ENCODE assay signal across 12 cellular contexts in the genomic region with DNA sequence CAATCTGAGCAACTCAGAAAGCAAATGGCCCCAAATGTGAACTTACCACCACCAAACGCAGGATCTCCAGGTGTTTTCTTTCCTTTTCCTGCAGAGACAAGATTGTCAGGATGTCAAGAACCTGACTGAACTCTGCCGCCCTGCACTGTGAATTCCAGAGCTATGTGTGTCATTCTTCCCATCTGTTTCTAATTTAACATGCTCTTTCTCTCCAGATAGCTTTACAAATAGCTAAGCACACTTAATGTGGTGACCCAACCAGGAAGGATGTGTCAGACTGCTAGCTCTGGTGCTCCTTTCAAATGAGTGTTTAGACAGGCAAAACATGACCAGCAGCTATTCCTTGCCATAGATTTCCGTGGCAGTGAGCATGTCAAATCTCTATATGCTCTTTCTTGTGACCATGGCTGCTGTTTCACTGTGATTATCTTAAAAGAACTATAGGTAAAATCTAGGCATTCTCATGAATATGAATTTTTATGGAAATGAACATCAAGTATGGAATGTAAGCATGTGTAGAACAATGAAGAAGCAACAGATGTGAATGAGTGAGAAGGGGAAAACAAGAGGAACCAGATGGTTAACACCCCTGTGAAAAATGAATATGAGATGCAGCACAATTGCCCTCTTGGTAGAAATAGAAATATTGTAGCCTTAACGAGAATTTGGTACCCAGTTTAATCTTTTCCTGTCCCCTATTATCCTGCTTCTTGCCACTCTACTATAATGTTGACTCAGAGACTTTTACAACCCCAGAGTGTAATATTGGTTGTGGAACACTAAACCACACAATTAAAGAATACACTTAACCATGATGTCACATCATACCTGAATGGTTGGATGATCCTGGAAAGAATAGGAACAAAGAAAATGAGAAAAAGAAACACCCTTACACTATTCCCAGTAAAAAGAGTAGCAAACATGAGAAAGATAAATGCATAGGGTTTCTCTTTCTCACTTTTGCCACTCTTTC.
A peak's percentile ranks its signal among the peaks of the same experiment; 100 is the strongest.
DNase-seq lines count a peak whose midpoint lies in the region; ATAC-seq and TF ChIP-seq lines count a peak whose summit lies in the region.
"Had no signal": no experiment of that assay in that cellular context is flagged by ENCODE, and none has a peak within 500 bp of the region (broad histone marks: within the 10 kb centered on the region; RNA-seq: fewer than 3 reads in every experiment).

No MANE protein-coding gene starts in this region.

- H3K9me2 ChIP-seq in GM23338 (ENCODE audit: insufficient read depth) = no peaks in the 10 kb centered on the region

- peaks cover 4% of the 10 kb centered on the region; the same call in 2 of the 3 replicates for H3K4me1 Mint-ChIP-seq in GM23338
- no peaks in the 10 kb centered on the region for H3K4me1 Mint-ChIP-seq in natural killer cell

- H3K27ac ChIP-seq in GM23338 (ENCODE audit: low read depth) (no peak overlapping the region), SK-N-MC (no peak overlapping the region; the same call in 1 of the 2 replicates), sigmoid colon (no peak overlapping the region), transverse colon (no peak overlapping the region)

- H3K27me3 Mint-ChIP-seq in GM23338 (ENCODE audit: insufficient read depth, low read depth, poor library complexity) (peaks cover 2% of the 10 kb centered on the region), natural killer cell (ENCODE audit: low read depth in 2 of 2) (no peaks in the 10 kb centered on the region)

- H3K9me3 Mint-ChIP-seq in GM23338 (no peaks in the 10 kb centered on the region), natural killer cell (peaks cover 7 to 8% of the 10 kb centered on the region in 2 donors)
- H3K9me3 Mint-ChIP-seq: activated T-cell treated with anti-CD3 and anti-CD28 coated beads, Interleukin-2, amount 50 U/mL, for 24 hours had no signal

- no peak for TF ChIP-seq POLR2A in sigmoid colon (IDR thresholded peaks at IDR 0.05)
- no peak for TF ChIP-seq POLR2A in transverse colon (IDR thresholded peaks at IDR 0.05)

- H4K20me1 ChIP-seq in GM23338 (replicated peaks; ENCODE audit: insufficient read depth) = no peaks in the 10 kb centered on the region

- in situ Hi-C loops in transverse colon (cut with MboI; ENCODE audit: low pct_ligation_motif_present in 1 of 4, low pct_unique_long_range_greater_than_20kb in 1 of 4, low sequenced_read_pairs in 3 of 4) = no loop called here

- H3K9me3 ChIP-seq in SK-N-MC (ENCODE audit: low read depth, low read length) = no peaks in the 10 kb centered on the region
- H3K9me3 ChIP-seq in sigmoid colon = no peaks in the 10 kb centered on the region
- no peaks in the 10 kb centered on the region for H3K9me3 ChIP-seq in transverse colon

- DNase-seq in GM23338 (ENCODE audit: low spot score) (peak; percentile 17), SK-N-MC (ENCODE audit: low read depth, low spot score) (peak; percentile 26), fibroblast of peridontal ligament (ENCODE audit: extremely low read depth) (peak; percentile 96), renal cortical epithelial cell (ENCODE audit: low read depth) (peak; percentile 90), sigmoid colon (no peak), NCI-H2227 (lab: John Stamatoyannopoulos, UW; ENCODE audit: unreplicated experiment) (no peak), transverse colon (no peak), natural killer cell (no peak)
- DNase-seq: activated T-cell treated with anti-CD3 and anti-CD28 coated beads, Interleukin-2, amount 50 U/mL, for 24 hours; cortex of kidney; KG1; NCI-H774 had no signal

- H3K27me3 ChIP-seq in GM23338 (ENCODE audit: insufficient read depth) (no peaks in the 10 kb centered on the region), sigmoid colon (no peaks in the 10 kb centered on the region), transverse colon (no peaks in the 10 kb centered on the region)

- no peaks in the 10 kb centered on the region for H3F3A ChIP-seq in GM23338 (replicated peaks; ENCODE audit: low read depth)

- no peaks in the 10 kb centered on the region for H3K36me3 Mint-ChIP-seq in GM23338 (ENCODE audit: low read depth)
- H3K36me3 Mint-ChIP-seq in natural killer cell = no peaks in the 10 kb centered on the region

- H3K4me3 Mint-ChIP-seq in GM23338 (no peak overlapping the region), natural killer cell (no peak overlapping the region)
- H3K4me3 Mint-ChIP-seq: activated T-cell treated with anti-CD3 and anti-CD28 coated beads, Interleukin-2, amount 50 U/mL, for 24 hours had no signal

- H3K4me3 ChIP-seq in GM23338 (no peak overlapping the region), SK-N-MC (peak overlapping the region; percentile 7), sigmoid colon (no peak overlapping the region), transverse colon (no peak overlapping the region)

- H3K36me3 ChIP-seq in GM23338 (ENCODE audit: insufficient read depth) (no peaks in the 10 kb centered on the region), SK-N-MC (ENCODE audit: insufficient read depth, low read length) (no peaks in the 10 kb centered on the region), sigmoid colon (no peaks in the 10 kb centered on the region), transverse colon (no peaks in the 10 kb centered on the region)

- ATAC-seq in GM23338 (no peak), natural killer cell (no peak)

- H2AFZ ChIP-seq in GM23338 = peak overlapping the region; percentile 74; the same call in 1 of the 2 replicates

- WGBS in sigmoid colon, 2 donors = 34 to 41% methylated on average over 4 of the region's 4 CpGs
- 33 to 37% methylated on average over 3 to 4 of the region's 4 CpGs for WGBS in transverse colon (ENCODE audit: low coverage in 1 of 2), 2 donors

- no peaks in the 10 kb centered on the region for H3K79me2 ChIP-seq in GM23338 (replicated peaks; ENCODE audit: insufficient read depth)

- TF ChIP-seq CTCF in GM23338 (conservative IDR thresholded peaks at IDR 0.05; ENCODE audit: low read depth in 2 of 2) (no peak), sigmoid colon (IDR thresholded peaks at IDR 0.05) (no peak), transverse colon (IDR thresholded peaks at IDR 0.05) (no peak), natural killer cell (IDR thresholded peaks at IDR 0.05) (no peak)

- TF ChIP-seq EP300 in sigmoid colon (IDR thresholded peaks at IDR 0.05) = no peak
- TF ChIP-seq EP300 in transverse colon (IDR thresholded peaks at IDR 0.05; ENCODE audit: low read depth) = no peak

- H3K27ac Mint-ChIP-seq in GM23338 = no peak overlapping the region
- no peak overlapping the region for H3K27ac Mint-ChIP-seq in natural killer cell
- H3K27ac Mint-ChIP-seq: activated T-cell treated with anti-CD3 and anti-CD28 coated beads, Interleukin-2, amount 50 U/mL, for 24 hours had no signal

- intact Hi-C loops in sigmoid colon (cut with DNase I) (no loop called here), transverse colon (cut with DNase I; ENCODE audit: low total_unique reads) (no loop called here), natural killer cell (cut with micrococcal nuclease) (no loop called here)

- H3K9ac ChIP-seq in SK-N-MC (ENCODE audit: insufficient read length) = no peak overlapping the region

- H3K4me1 ChIP-seq in GM23338 (ENCODE audit: insufficient read depth) (no peaks in the 10 kb centered on the region), sigmoid colon (no peaks in the 10 kb centered on the region), transverse colon (no peaks in the 10 kb centered on the region)

- no peak overlapping the region for H3K4me2 ChIP-seq in GM23338

TF ChIP-seq in GM23338, 12 proteins besides CTCF, POLR2A, EP300 and RAD21 (continues in another document):
- TF ChIP-seq CREB1 (CRISPR knock-in tag; IDR thresholded peaks at IDR 0.05; ENCODE audit: low read depth) (no peak), POLR2AphosphoS5 (IDR thresholded peaks at IDR 0.05; ENCODE audit: low read depth) (no peak), ZNF114 (CRISPR knock-in tag; IDR thresholded peaks at IDR 0.05) (no peak), ZNF331 (CRISPR knock-in tag; IDR thresholded peaks at IDR 0.05; ENCODE audit: low read depth) (no peak), JUNB (IDR thresholded peaks at IDR 0.05; ENCODE audit: unreplicated experiment) (no peak)
- TF ChIP-seq, protein P1, sequence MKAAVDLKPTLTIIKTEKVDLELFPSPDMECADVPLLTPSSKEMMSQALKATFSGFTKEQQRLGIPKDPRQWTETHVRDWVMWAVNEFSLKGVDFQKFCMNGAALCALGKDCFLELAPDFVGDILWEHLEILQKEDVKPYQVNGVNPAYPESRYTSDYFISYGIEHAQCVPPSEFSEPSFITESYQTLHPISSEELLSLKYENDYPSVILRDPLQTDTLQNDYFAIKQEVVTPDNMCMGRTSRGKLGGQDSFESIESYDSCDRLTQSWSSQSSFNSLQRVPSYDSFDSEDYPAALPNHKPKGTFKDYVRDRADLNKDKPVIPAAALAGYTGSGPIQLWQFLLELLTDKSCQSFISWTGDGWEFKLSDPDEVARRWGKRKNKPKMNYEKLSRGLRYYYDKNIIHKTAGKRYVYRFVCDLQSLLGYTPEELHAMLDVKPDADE (IDR thresholded peaks at IDR 0.05) = no peak
- TF ChIP-seq, protein P2, sequence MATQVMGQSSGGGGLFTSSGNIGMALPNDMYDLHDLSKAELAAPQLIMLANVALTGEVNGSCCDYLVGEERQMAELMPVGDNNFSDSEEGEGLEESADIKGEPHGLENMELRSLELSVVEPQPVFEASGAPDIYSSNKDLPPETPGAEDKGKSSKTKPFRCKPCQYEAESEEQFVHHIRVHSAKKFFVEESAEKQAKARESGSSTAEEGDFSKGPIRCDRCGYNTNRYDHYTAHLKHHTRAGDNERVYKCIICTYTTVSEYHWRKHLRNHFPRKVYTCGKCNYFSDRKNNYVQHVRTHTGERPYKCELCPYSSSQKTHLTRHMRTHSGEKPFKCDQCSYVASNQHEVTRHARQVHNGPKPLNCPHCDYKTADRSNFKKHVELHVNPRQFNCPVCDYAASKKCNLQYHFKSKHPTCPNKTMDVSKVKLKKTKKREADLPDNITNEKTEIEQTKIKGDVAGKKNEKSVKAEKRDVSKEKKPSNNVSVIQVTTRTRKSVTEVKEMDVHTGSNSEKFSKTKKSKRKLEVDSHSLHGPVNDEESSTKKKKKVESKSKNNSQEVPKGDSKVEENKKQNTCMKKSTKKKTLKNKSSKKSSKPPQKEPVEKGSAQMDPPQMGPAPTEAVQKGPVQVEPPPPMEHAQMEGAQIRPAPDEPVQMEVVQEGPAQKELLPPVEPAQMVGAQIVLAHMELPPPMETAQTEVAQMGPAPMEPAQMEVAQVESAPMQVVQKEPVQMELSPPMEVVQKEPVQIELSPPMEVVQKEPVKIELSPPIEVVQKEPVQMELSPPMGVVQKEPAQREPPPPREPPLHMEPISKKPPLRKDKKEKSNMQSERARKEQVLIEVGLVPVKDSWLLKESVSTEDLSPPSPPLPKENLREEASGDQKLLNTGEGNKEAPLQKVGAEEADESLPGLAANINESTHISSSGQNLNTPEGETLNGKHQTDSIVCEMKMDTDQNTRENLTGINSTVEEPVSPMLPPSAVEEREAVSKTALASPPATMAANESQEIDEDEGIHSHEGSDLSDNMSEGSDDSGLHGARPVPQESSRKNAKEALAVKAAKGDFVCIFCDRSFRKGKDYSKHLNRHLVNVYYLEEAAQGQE (IDR thresholded peaks at IDR 0.05; ENCODE audit: unreplicated experiment) = no peak

Comparison
In these comparisons a context has a peak if more than half of its experiments do, and no peak if none do; other contexts are left out.
1. DNase-seq: peak in GM23338 (single experiment), SK-N-MC (single experiment), fibroblast of peridontal ligament (single experiment) and renal cortical epithelial cell (single experiment); none in sigmoid colon (single experiment), NCI-H2227 (single experiment), transverse colon (single experiment) and natural killer cell (single experiment).